Comparison of ENCODE assay signal across 23 cellular contexts in genomic region chr14:88422036-88422435, GRCh38.
"Had no signal": no experiment of that assay in that cellular context is flagged by ENCODE, and none has a peak within 500 bp of the region (broad histone marks: within the 10 kb centered on the region; RNA-seq: fewer than 3 reads in every experiment).

No MANE protein-coding gene starts in this region.

- ATAC-seq: naive thymus-derived CD8-positive, alpha-beta T cell had no signal

- H3K27ac ChIP-seq: colonic mucosa, epithelial cell of prostate, esophagus squamous epithelium, hepatocyte, parathyroid adenoma, psoas muscle, spleen, suprapubic skin, tibial artery, WERI-Rb-1 had no signal

- H3K4me3 ChIP-seq: colonic mucosa, esophagus squamous epithelium, hepatocyte, psoas muscle, spleen, suprapubic skin, tibial artery had no signal

- H3K9me3 ChIP-seq: colonic mucosa, suprapubic skin had no signal

- H3K27me3 ChIP-seq: colonic mucosa, esophagus squamous epithelium, hepatocyte, spleen, suprapubic skin, tibial artery had no signal

- H3K36me3 ChIP-seq: colonic mucosa had no signal

- H3K4me1 ChIP-seq: colonic mucosa, esophagus squamous epithelium, parathyroid adenoma, psoas muscle, spleen, suprapubic skin had no signal

- DNase-seq: activated CD4-positive, alpha-beta T cell treated with anti-CD3 and anti-CD28 coated beads for 48 hours; activated CD4-positive, alpha-beta T cell treated with anti-CD3 and anti-CD28 coated beads, Interleukin-2, amount 50 U/mL, for 48 hours; activated CD8-positive, alpha-beta memory T cell treated with anti-CD3 and anti-CD28 coated beads for 24 hours; activated effector memory CD4-positive, alpha-beta T cell treated with Interleukin-2 at 50 U/mL for 16 hours; activated naive CD4-positive, alpha-beta T cell treated with Interleukin-2 at 50 U/mL for 16 hours; anterior cingulate cortex; cerebellar nuclear complex; colonic mucosa; effector CD8-positive, alpha-beta T cell; esophagus squamous epithelium; islet precursor cell; naive thymus-derived CD8-positive, alpha-beta T cell; occipital lobe; psoas muscle; spleen; stimulated activated naive CD4-positive, alpha-beta T cell; T1000; tibial artery; WERI-Rb-1 had no signal
